ENCODE assay signal across 19 cellular contexts in the genomic region with DNA sequence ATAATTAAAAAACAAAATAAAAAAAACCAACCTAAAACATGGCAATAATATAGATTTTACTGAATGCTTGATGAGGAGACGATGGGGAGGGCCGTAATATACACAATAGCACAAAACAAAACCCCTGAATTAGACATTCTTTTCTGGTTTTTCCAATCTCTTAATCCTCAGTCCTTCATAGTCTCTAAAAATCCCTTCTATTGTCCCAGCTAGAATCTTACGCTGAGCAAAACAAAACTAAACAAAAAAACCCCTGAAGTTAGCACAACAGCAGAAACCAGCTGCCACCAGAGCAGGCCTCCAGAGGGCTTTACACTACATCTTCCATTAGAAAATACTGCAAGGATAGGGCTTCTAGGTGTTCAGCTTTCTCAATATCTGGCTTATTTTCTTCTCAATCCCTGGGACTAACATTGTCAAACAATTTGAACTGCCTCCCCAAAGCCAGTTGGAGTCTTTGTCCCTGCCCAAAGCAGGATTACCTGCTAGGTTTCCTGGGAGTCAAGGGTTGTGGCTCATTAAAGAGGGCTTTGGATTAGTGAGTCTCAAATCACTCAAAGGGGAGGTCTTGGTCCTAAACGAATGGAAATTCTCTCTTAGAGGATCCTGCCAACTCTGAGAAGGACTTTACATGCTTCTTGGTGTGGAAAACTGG. TPM values are rescaled to one million over a fixed set of nuclear protein-coding genes. Genes with fewer than 3 reads are reported as not detected.
DNase-seq lines count a peak whose midpoint lies in the region; ATAC-seq lines count a peak whose summit lies in the region.
"Had no signal": no experiment of that assay in that cellular context is flagged by ENCODE, and none has a peak within 500 bp of the region (broad histone marks: within the 10 kb centered on the region; RNA-seq: fewer than 3 reads in every experiment).

No MANE protein-coding gene starts in this region.

- no peak for ATAC-seq in stimulated activated effector memory CD8-positive, alpha-beta T cell treated with anti-CD3 and anti-CD28 coated beads, Interleukin-12 subunit alpha, Interleukin-12 subunit beta, amount 100 ng/mL, for 72 hours
- ATAC-seq: activated CD4-positive, CD25-positive, alpha-beta regulatory T cell treated with anti-CD3 and anti-CD28 coated beads, Interleukin-2, amount 50 U/mL, for 24 hours; activated CD8-positive, alpha-beta memory T cell treated with anti-CD3 and anti-CD28 coated beads, Interleukin-2, amount 10 ng/mL, durations not matched to agents 7 days and 5 days; heart left ventricle; lower lobe of right lung had no signal

- no peak overlapping the region for H3K4me3 ChIP-seq in SK-N-MC
- H3K4me3 ChIP-seq: cardiac muscle cell, heart left ventricle, lower lobe of right lung, right atrium auricular region had no signal

- H3K27ac Mint-ChIP-seq in activated naive CD4-positive, alpha-beta T cell treated with anti-CD3 and anti-CD28 coated beads, Interleukin-2, amount 10 ng/mL, durations not matched to agents 7 days and 5 days: peak overlapping the region; percentile 61
- H3K27ac Mint-ChIP-seq in activated naive CD4-positive, alpha-beta T cell treated with anti-CD3 and anti-CD28 coated beads for 36 hours: no peak overlapping the region
- peak overlapping the region in 2 of 6 donors; percentile 36 to 97 for H3K27ac Mint-ChIP-seq in immature natural killer cell
- H3K27ac Mint-ChIP-seq in stimulated activated effector memory CD8-positive, alpha-beta T cell treated with anti-CD3 and anti-CD28 coated beads, Interleukin-12 subunit alpha, Interleukin-12 subunit beta, amount 100 ng/mL, for 72 hours: peak overlapping the region; percentile 15

- H3K27ac ChIP-seq in SK-N-MC: no peak overlapping the region
- H3K27ac ChIP-seq: cardiac muscle cell, heart left ventricle, lower lobe of right lung, right atrium auricular region had no signal

- H3K9me3 Mint-ChIP-seq in activated naive CD4-positive, alpha-beta T cell treated with anti-CD3 and anti-CD28 coated beads, Interleukin-2, amount 10 ng/mL, durations not matched to agents 7 days and 5 days: no peaks in the 10 kb centered on the region
- no peaks in the 10 kb centered on the region for H3K9me3 Mint-ChIP-seq in activated naive CD4-positive, alpha-beta T cell treated with anti-CD3 and anti-CD28 coated beads for 36 hours
- H3K9me3 Mint-ChIP-seq in immature natural killer cell: no peaks in the 10 kb centered on the region
- H3K9me3 Mint-ChIP-seq in stimulated activated effector memory CD8-positive, alpha-beta T cell treated with anti-CD3 and anti-CD28 coated beads, Interleukin-12 subunit alpha, Interleukin-12 subunit beta, amount 100 ng/mL, for 72 hours: no peaks in the 10 kb centered on the region

- peak overlapping the region; percentile 32 for H3K9ac ChIP-seq in SK-N-MC (ENCODE audit: insufficient read length)

- no peak for DNase-seq in activated naive CD4-positive, alpha-beta T cell treated with anti-CD3 and anti-CD28 coated beads, Interleukin-2, amount 10 ng/mL, durations not matched to agents 7 days and 5 days
- no peak for DNase-seq in activated naive CD4-positive, alpha-beta T cell treated with anti-CD3 and anti-CD28 coated beads for 36 hours
- DNase-seq in SK-N-MC (ENCODE audit: low read depth, low spot score) (no peak), immature natural killer cell (no peak), epidermal melanocyte (ENCODE audit: insufficient read length, low spot score) (no peak), putamen (ENCODE audit: low spot score) (no peak)
- DNase-seq in stimulated activated effector memory CD8-positive, alpha-beta T cell treated with anti-CD3 and anti-CD28 coated beads, Interleukin-12 subunit alpha, Interleukin-12 subunit beta, amount 100 ng/mL, for 72 hours (ENCODE audit: low spot score in 2 of 2): no peak
- DNase-seq in stimulated activated CD4-positive, alpha-beta T cell treated with anti-CD3 and anti-CD28 coated beads, Interleukin-2, amount 100 ng/mL, for 24 hours: no peak
- DNase-seq: activated CD8-positive, alpha-beta memory T cell treated with anti-CD3 and anti-CD28 coated beads, Interleukin-2, amount 10 ng/mL, durations not matched to agents 7 days and 5 days; heart left ventricle; lower lobe of right lung; MM.1S; NCI-H1694; NCI-H345 had no signal

- H3K27me3 Mint-ChIP-seq in activated naive CD4-positive, alpha-beta T cell treated with anti-CD3 and anti-CD28 coated beads, Interleukin-2, amount 10 ng/mL, durations not matched to agents 7 days and 5 days: peaks cover 20% of the 10 kb centered on the region
- H3K27me3 Mint-ChIP-seq in activated naive CD4-positive, alpha-beta T cell treated with anti-CD3 and anti-CD28 coated beads for 36 hours (ENCODE audit: low read depth): no peaks in the 10 kb centered on the region
- peaks cover 6 to 16% (median 9%) of the 10 kb centered on the region in 3 donors for H3K27me3 Mint-ChIP-seq in immature natural killer cell (ENCODE audit: low read depth in 3 of 3)

- H3K36me3 ChIP-seq in SK-N-MC (ENCODE audit: insufficient read depth, low read length): no peaks in the 10 kb centered on the region; the same call in 1 of the 2 replicates
- H3K36me3 ChIP-seq: cardiac muscle cell, right atrium auricular region had no signal

- peaks cover 44% of the 10 kb centered on the region for H3K4me1 Mint-ChIP-seq in activated naive CD4-positive, alpha-beta T cell treated with anti-CD3 and anti-CD28 coated beads, Interleukin-2, amount 10 ng/mL, durations not matched to agents 7 days and 5 days
- H3K4me1 Mint-ChIP-seq in activated naive CD4-positive, alpha-beta T cell treated with anti-CD3 and anti-CD28 coated beads for 36 hours (ENCODE audit: low read depth): peaks cover 23% of the 10 kb centered on the region
- H3K4me1 Mint-ChIP-seq in immature natural killer cell: peaks cover 17 to 26% of the 10 kb centered on the region in 2 donors
- peaks cover 33% of the 10 kb centered on the region for H3K4me1 Mint-ChIP-seq in stimulated activated effector memory CD8-positive, alpha-beta T cell treated with anti-CD3 and anti-CD28 coated beads, Interleukin-12 subunit alpha, Interleukin-12 subunit beta, amount 100 ng/mL, for 72 hours

- no peaks in the 10 kb centered on the region for H3K9me3 ChIP-seq in SK-N-MC (ENCODE audit: low read depth, low read length)
- H3K9me3 ChIP-seq: heart left ventricle, lower lobe of right lung, right atrium auricular region had no signal

- intact Hi-C loops in activated naive CD4-positive, alpha-beta T cell treated with anti-CD3 and anti-CD28 coated beads for 36 hours (cut with micrococcal nuclease): no loop called here

- H3K36me3 Mint-ChIP-seq in activated naive CD4-positive, alpha-beta T cell treated with anti-CD3 and anti-CD28 coated beads, Interleukin-2, amount 10 ng/mL, durations not matched to agents 7 days and 5 days: peaks cover 7% of the 10 kb centered on the region
- peaks cover 9% of the 10 kb centered on the region for H3K36me3 Mint-ChIP-seq in activated naive CD4-positive, alpha-beta T cell treated with anti-CD3 and anti-CD28 coated beads for 36 hours (ENCODE audit: low read depth)
- H3K36me3 Mint-ChIP-seq in immature natural killer cell: peaks cover 0 to 5% (median 0%) of the 10 kb centered on the region in 3 donors
- peaks cover 21% of the 10 kb centered on the region for H3K36me3 Mint-ChIP-seq in stimulated activated effector memory CD8-positive, alpha-beta T cell treated with anti-CD3 and anti-CD28 coated beads, Interleukin-12 subunit alpha, Interleukin-12 subunit beta, amount 100 ng/mL, for 72 hours

- no peak overlapping the region for H3K4me3 Mint-ChIP-seq in activated naive CD4-positive, alpha-beta T cell treated with anti-CD3 and anti-CD28 coated beads, Interleukin-2, amount 10 ng/mL, durations not matched to agents 7 days and 5 days
- no peak overlapping the region for H3K4me3 Mint-ChIP-seq in activated naive CD4-positive, alpha-beta T cell treated with anti-CD3 and anti-CD28 coated beads for 36 hours
- peak overlapping the region in 3 of 5 donors; percentile 94 to 99 (median 95) for H3K4me3 Mint-ChIP-seq in immature natural killer cell
- H3K4me3 Mint-ChIP-seq in stimulated activated effector memory CD8-positive, alpha-beta T cell treated with anti-CD3 and anti-CD28 coated beads, Interleukin-12 subunit alpha, Interleukin-12 subunit beta, amount 100 ng/mL, for 72 hours: peak overlapping the region; percentile 97
- H3K4me3 Mint-ChIP-seq: activated CD8-positive, alpha-beta memory T cell treated with anti-CD3 and anti-CD28 coated beads, Interleukin-2, amount 10 ng/mL, durations not matched to agents 7 days and 5 days had no signal

- CTCF ChIA-PET in activated naive CD4-positive, alpha-beta T cell treated with anti-CD3 and anti-CD28 coated beads, Interleukin-2, amount 10 ng/mL, durations not matched to agents 7 days and 5 days (lab: Charles Lee): interaction anchor here (0.8 to 9.8 kb wide), 2 partner anchors 10 to 142 kb away, joined by 4 to 106 read pairs; no protein-coding TSS in a partner anchor
- CTCF ChIA-PET in activated naive CD4-positive, alpha-beta T cell treated with anti-CD3 and anti-CD28 coated beads for 36 hours (lab: Charles Lee): interaction anchor here (1.1 to 2.6 kb wide), 2 partner anchors 10 to 127 kb away, joined by 3 to 20 read pairs; partner anchors contain the start of gene CBL

RNA-seq across cellular contexts. Expression of gene RNF26, which starts 2.1 kb away (rescaled TPM):
- total RNA-seq in activated naive CD4-positive, alpha-beta T cell treated with anti-CD3 and anti-CD28 coated beads for 36 hours: 10 to 100 TPM; 46.1 to 47.0 TPM
- 10 to 100 TPM; 21.9 to 42.2 (median 33.5) TPM for polyA plus RNA-seq in immature natural killer cell

RNA-seq across cellular contexts. Expression of gene C1QTNF5, which starts 8.4 kb away (rescaled TPM):
- total RNA-seq in activated naive CD4-positive, alpha-beta T cell treated with anti-CD3 and anti-CD28 coated beads for 36 hours: not detected
- not detected for polyA plus RNA-seq in immature natural killer cell
- total RNA-seq: activated CD8-positive, alpha-beta memory T cell treated with anti-CD3 and anti-CD28 coated beads, Interleukin-2, amount 10 ng/mL, durations not matched to agents 7 days and 5 days had no signal

RNA-seq across cellular contexts. Expression of gene MFRP, which starts 14.3 kb away (rescaled TPM):
- not detected for total RNA-seq in activated naive CD4-positive, alpha-beta T cell treated with anti-CD3 and anti-CD28 coated beads for 36 hours
- not detected for polyA plus RNA-seq in immature natural killer cell
- total RNA-seq: activated CD8-positive, alpha-beta memory T cell treated with anti-CD3 and anti-CD28 coated beads, Interleukin-2, amount 10 ng/mL, durations not matched to agents 7 days and 5 days; cardiac muscle cell; fibroblast of lung; heart left ventricle; lower lobe of right lung; right atrium auricular region had no signal
- polyA plus RNA-seq: AG04450, cardiac muscle cell, fibroblast of lung had no signal

RNA-seq across cellular contexts. Expression of gene MCAM, which starts 15.3 kb away (rescaled TPM):
- total RNA-seq in activated naive CD4-positive, alpha-beta T cell treated with anti-CD3 and anti-CD28 coated beads for 36 hours: 1 to 10 TPM; 8.0 to 8.4 TPM
- polyA plus RNA-seq in immature natural killer cell: not detected

RNA-seq across cellular contexts. Expression of gene USP2, which starts 49.3 kb away (rescaled TPM):
- under 1 TPM; 0.35 to 0.57 TPM for total RNA-seq in activated naive CD4-positive, alpha-beta T cell treated with anti-CD3 and anti-CD28 coated beads for 36 hours
- not detected for polyA plus RNA-seq in immature natural killer cell

Comparison
In these comparisons a context has a peak if more than half of its experiments do, and no peak if none do; other contexts are left out.
1. H3K4me3 Mint-ChIP-seq: peak in immature natural killer cell (3 of 5) and stimulated activated effector memory CD8-positive, alpha-beta T cell treated with anti-CD3 and anti-CD28 coated beads, Interleukin-12 subunit alpha, Interleukin-12 subunit beta, amount 100 ng/mL, for 72 hours (single experiment); none in activated naive CD4-positive, alpha-beta T cell treated with anti-CD3 and anti-CD28 coated beads, Interleukin-2, amount 10 ng/mL, durations not matched to agents 7 days and 5 days (single experiment) and activated naive CD4-positive, alpha-beta T cell treated with anti-CD3 and anti-CD28 coated beads for 36 hours (single experiment).